8 cellular contexts compared by ENCODE assay signal in the genomic region with DNA sequence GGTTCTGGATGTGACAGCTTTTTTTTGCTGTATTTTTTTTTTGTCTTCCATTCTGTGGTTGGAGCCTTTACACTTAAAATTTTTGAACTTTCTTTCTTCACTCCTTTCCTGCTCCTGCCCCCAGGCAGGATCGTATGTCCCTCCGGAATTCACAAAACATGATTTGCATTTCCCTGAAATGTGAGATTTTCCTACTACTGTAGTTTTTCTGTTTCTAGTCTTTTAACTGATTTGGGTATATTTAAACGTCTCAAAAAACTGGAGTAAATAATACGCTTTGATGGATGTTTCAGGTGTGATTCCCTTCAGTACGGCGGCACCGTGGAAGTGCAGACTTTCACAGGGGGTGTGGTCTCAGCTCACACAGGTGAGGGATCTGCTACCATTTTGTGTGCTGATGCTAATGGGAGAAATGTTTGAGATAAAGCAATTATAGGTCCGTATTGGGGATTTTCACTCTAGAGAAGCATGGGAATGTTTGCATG. TPM values are rescaled to one million over a fixed set of nuclear protein-coding genes. Genes with fewer than 3 reads are reported as not detected.
A peak's percentile ranks its signal among the peaks of the same experiment; 100 is the strongest.
DNase-seq lines count a peak whose midpoint lies in the region; ATAC-seq and TF ChIP-seq lines count a peak whose summit lies in the region.

No MANE protein-coding gene starts in this region.

- H3K36me3 Mint-ChIP-seq in activated CD8-positive, alpha-beta memory T cell treated with anti-CD3 and anti-CD28 coated beads, Interleukin-2, amount 10 ng/mL, durations not matched to agents 7 days and 5 days: peaks cover 30% of the 10 kb centered on the region

- peak overlapping the region; percentile 94 for H3K4me3 Mint-ChIP-seq in activated CD8-positive, alpha-beta memory T cell treated with anti-CD3 and anti-CD28 coated beads, Interleukin-2, amount 10 ng/mL, durations not matched to agents 7 days and 5 days

- TF ChIP-seq POLR2A in adrenal gland (IDR thresholded peaks at IDR 0.05): no peak

- peaks cover 34% of the 10 kb centered on the region for H3K4me1 Mint-ChIP-seq in activated CD8-positive, alpha-beta memory T cell treated with anti-CD3 and anti-CD28 coated beads, Interleukin-2, amount 10 ng/mL, durations not matched to agents 7 days and 5 days

- H3K36me3 ChIP-seq in adrenal gland (replicated peaks in 1 of 2) (peaks cover 0 to 46% of the 10 kb centered on the region in 2 donors), thoracic aorta (peaks cover 30% of the 10 kb centered on the region)

- intact Hi-C loops in adrenal gland (cut with DNase I): loop anchor here in 1 of 2 donors (10.0 kb wide), 1 partner anchor 55 kb away; no protein-coding TSS in a partner anchor

- peaks cover 2% of the 10 kb centered on the region for H3K27me3 Mint-ChIP-seq in activated CD8-positive, alpha-beta memory T cell treated with anti-CD3 and anti-CD28 coated beads, Interleukin-2, amount 10 ng/mL, durations not matched to agents 7 days and 5 days

- WGBS in adrenal gland, 4 donors: 34 to 41% (median 37%) methylated on average over 8 of the region's 8 CpGs

- peak overlapping the region in 4 of 5 donors; percentile 96 to 100 (median 99) for H3K27ac ChIP-seq in adrenal gland
- H3K27ac ChIP-seq in thoracic aorta: peak overlapping the region; percentile 100

- TF ChIP-seq CTCF in adrenal gland (IDR thresholded peaks at IDR 0.05) (no peak), thoracic aorta (IDR thresholded peaks at IDR 0.05) (no peak)

- H3K27ac Mint-ChIP-seq in activated CD8-positive, alpha-beta memory T cell treated with anti-CD3 and anti-CD28 coated beads, Interleukin-2, amount 10 ng/mL, durations not matched to agents 7 days and 5 days: peak overlapping the region; percentile 89

- H3K4me3 ChIP-seq in adrenal gland (peak overlapping the region in 2 of 4 donors; percentile 90 to 95), thoracic aorta (peak overlapping the region; percentile 99)

- no peaks in the 10 kb centered on the region for H3K9me3 Mint-ChIP-seq in activated CD8-positive, alpha-beta memory T cell treated with anti-CD3 and anti-CD28 coated beads, Interleukin-2, amount 10 ng/mL, durations not matched to agents 7 days and 5 days (ENCODE audit: low read depth)

- CTCF ChIA-PET in activated CD8-positive, alpha-beta memory T cell treated with anti-CD3 and anti-CD28 coated beads, Interleukin-2, amount 10 ng/mL, durations not matched to agents 7 days and 5 days (lab: Charles Lee): interaction anchor here (0.9 to 1.0 kb wide), 2 partner anchors 115 kb away, joined by 3 read pairs; no protein-coding TSS in a partner anchor

- H3K4me1 ChIP-seq in adrenal gland (replicated peaks in 1 of 2) (peaks cover 8 to 21% of the 10 kb centered on the region in 2 donors), thoracic aorta (ENCODE audit: control insufficient read depth in 1 of 2, low read depth in 2 of 2) (peaks cover 10 to 25% of the 10 kb centered on the region in 2 donors)

- no peak for ATAC-seq in activated CD8-positive, alpha-beta memory T cell treated with anti-CD3 and anti-CD28 coated beads, Interleukin-2, amount 10 ng/mL, durations not matched to agents 7 days and 5 days
- ATAC-seq in thoracic aorta (ENCODE audit: insufficient number of reproducible peaks, low FRiP score, low read depth): no peak
- no peak for ATAC-seq in HG02588 (IDR thresholded peaks at IDR 0.05; ENCODE audit: unreplicated experiment)
- no peak for ATAC-seq in GM19452 (IDR thresholded peaks at IDR 0.05; ENCODE audit: unreplicated experiment)

- H3K9me3 ChIP-seq in adrenal gland (replicated peaks in 1 of 3): no peaks in the 10 kb centered on the region
- H3K9me3 ChIP-seq in thoracic aorta: no peaks in the 10 kb centered on the region

- DNase-seq in activated CD8-positive, alpha-beta memory T cell treated with anti-CD3 and anti-CD28 coated beads, Interleukin-2, amount 10 ng/mL, durations not matched to agents 7 days and 5 days: no peak
- no peak for DNase-seq in activated CD8-positive, alpha-beta memory T cell treated with anti-CD3 and anti-CD28 coated beads, Interleukin-2, amount 50 U/mL, for 48 hours
- DNase-seq in adrenal gland (no peak), kidney tubule cell (ENCODE audit: low spot score) (peak; percentile 8), thoracic aorta (ENCODE audit: low spot score) (no peak), GM19240 (ENCODE audit: insufficient read length, low spot score) (no peak)

- H3K27me3 ChIP-seq in adrenal gland (no peaks in the 10 kb centered on the region), thoracic aorta (replicated peaks; ENCODE audit: insufficient read depth) (no peaks in the 10 kb centered on the region)

RNA-seq across cellular contexts. Expression of a gene that starts 0.7 kb away (rescaled TPM):
- 10 to 100 TPM; 86.3 to 93.3 TPM for total RNA-seq in activated CD8-positive, alpha-beta memory T cell treated with anti-CD3 and anti-CD28 coated beads, Interleukin-2, amount 10 ng/mL, durations not matched to agents 7 days and 5 days
- total RNA-seq in adrenal gland: 10 to 100 TPM; 22.5 to 82.4 (median 50.6) TPM
- polyA plus RNA-seq in adrenal gland: 10 to 100 TPM in 2 of 3 donors, 1 to 10 TPM in 1; 3.7 to 48.1 (median 19.7) TPM
- 10 to 100 TPM; 39.9 to 86.1 TPM for total RNA-seq in thoracic aorta

RNA-seq across cellular contexts. Expression of a gene that starts 41.4 kb away (rescaled TPM):
- 100 to 1,000 TPM; 102 to 142 TPM for total RNA-seq in activated CD8-positive, alpha-beta memory T cell treated with anti-CD3 and anti-CD28 coated beads, Interleukin-2, amount 10 ng/mL, durations not matched to agents 7 days and 5 days
- 10 to 100 TPM; 20.4 to 84.0 (median 46.8) TPM for total RNA-seq in adrenal gland
- 100 to 1,000 TPM in 1 of 3 donors, 10 to 100 TPM in 2; 18.3 to 186 (median 82.9) TPM for polyA plus RNA-seq in adrenal gland
- 100 to 1,000 TPM in 1 of 2 donors, 10 to 100 TPM in 1; 39.3 to 160 TPM for total RNA-seq in thoracic aorta

RNA-seq across cellular contexts. Expression of a gene that starts 48.6 kb away (rescaled TPM):
- total RNA-seq in activated CD8-positive, alpha-beta memory T cell treated with anti-CD3 and anti-CD28 coated beads, Interleukin-2, amount 10 ng/mL, durations not matched to agents 7 days and 5 days: 10 to 100 TPM; 45.8 to 46.5 TPM
- total RNA-seq in adrenal gland: 10 to 100 TPM; 25.4 to 48.3 (median 35.1) TPM
- polyA plus RNA-seq in adrenal gland: 10 to 100 TPM; 18.7 to 82.8 (median 58.5) TPM
- 10 to 100 TPM; 25.6 to 26.4 TPM for total RNA-seq in thoracic aorta

RNA-seq across cellular contexts. Expression of a gene that starts 48.9 kb away (rescaled TPM):
- total RNA-seq in activated CD8-positive, alpha-beta memory T cell treated with anti-CD3 and anti-CD28 coated beads, Interleukin-2, amount 10 ng/mL, durations not matched to agents 7 days and 5 days: 100 to 1,000 TPM; 111 to 116 TPM
- 10 to 100 TPM in 7 of 8 donors, 1 to 10 TPM in 1; 10.0 to 70.4 (median 39.3) TPM for total RNA-seq in adrenal gland
- polyA plus RNA-seq in adrenal gland: 100 to 1,000 TPM in 2 of 3 donors, 10 to 100 TPM in 1; 29.8 to 204 (median 114) TPM
- 10 to 100 TPM; 46.1 to 57.0 TPM for total RNA-seq in thoracic aorta
